Comparison of ENCODE assay signal across 1 cellular context in genomic region chr11:117178210-117179034, GRCh38.
TF ChIP-seq lines count a peak whose summit lies in the region.

SIDT2 (plus strand) TSS chr11:117178743; CDS start chr11:117179264, 521 bp downstream.

TF ChIP-seq in HEK293, 187 proteins besides CTCF, POLR2A, EP300 and RAD21 (continued from another document):
- TF ChIP-seq ZBTB44 (tag by site-specific recombination; IDR thresholded peaks at IDR 0.05) (0 out of 2 replicates have a peak, but pooled peaks have one; percentile 17), ZNF664 (tag by site-specific recombination; IDR thresholded peaks at IDR 0.05) (no peak), ZNF530 (tag by site-specific recombination; IDR thresholded peaks at IDR 0.05; ENCODE audit: low read depth) (no peak), ZNF341 (tag by site-specific recombination; IDR thresholded peaks at IDR 0.05; ENCODE audit: low read depth) (peak; percentile 75), ZNF707 (tag by site-specific recombination; IDR thresholded peaks at IDR 0.05) (no peak), ZXDB (tag by site-specific recombination; IDR thresholded peaks at IDR 0.05) (peak; percentile 58), ZNF791 (tag by site-specific recombination; IDR thresholded peaks at IDR 0.05) (no peak), PATZ1 (tag by site-specific recombination; IDR thresholded peaks at IDR 0.05) (peak; percentile 62), SALL2 (tag by site-specific recombination; IDR thresholded peaks at IDR 0.05; ENCODE audit: borderline replicate concordance) (no peak), ZNF777 (tag by site-specific recombination; IDR thresholded peaks at IDR 0.05; ENCODE audit: borderline replicate concordance) (no peak), GLI4 (tag by site-specific recombination; IDR thresholded peaks at IDR 0.05) (no peak), ZNF580 (tag by site-specific recombination; IDR thresholded peaks at IDR 0.05) (no peak), ZNF677 (tag by site-specific recombination; IDR thresholded peaks at IDR 0.05) (no peak), ZNF623 (tag by site-specific recombination; IDR thresholded peaks at IDR 0.05) (no peak), ZNF266 (tag by site-specific recombination; IDR thresholded peaks at IDR 0.05; ENCODE audit: low read depth) (no peak), ZNF18 (tag by site-specific recombination; IDR thresholded peaks at IDR 0.05) (no peak), ZNF600 (tag by site-specific recombination; IDR thresholded peaks at IDR 0.05) (peak; percentile 11; the same call in 1 of the 2 replicates), ZNF202 (tag by site-specific recombination; IDR thresholded peaks at IDR 0.05; ENCODE audit: borderline replicate concordance) (no peak), TCF7L2 (IDR thresholded peaks at IDR 0.05; ENCODE audit: borderline replicate concordance, low read depth, low read length) (no peak), GFI1B (tag by site-specific recombination; IDR thresholded peaks at IDR 0.05) (no peak), ZFP69B (tag by site-specific recombination; IDR thresholded peaks at IDR 0.05) (peak; percentile 90), SP2 (tag by site-specific recombination; IDR thresholded peaks at IDR 0.05) (peak; percentile 91), SETDB1 (IDR thresholded peaks at IDR 0.05; ENCODE audit: insufficient read length, low read length) (no peak), ZFHX2 (tag by site-specific recombination; conservative IDR thresholded peaks at IDR 0.05) (no peak; the same call in 1 of the 2 replicates), GLIS2 (tag by site-specific recombination; IDR thresholded peaks at IDR 0.05) (no peak; the same call in 1 of the 2 replicates), ZNF394 (tag by site-specific recombination; IDR thresholded peaks at IDR 0.05; ENCODE audit: borderline replicate concordance) (peak; percentile 32; the same call in 1 of the 2 replicates)
